Comparison of ENCODE assay signal across 32 cellular contexts in the genomic region with DNA sequence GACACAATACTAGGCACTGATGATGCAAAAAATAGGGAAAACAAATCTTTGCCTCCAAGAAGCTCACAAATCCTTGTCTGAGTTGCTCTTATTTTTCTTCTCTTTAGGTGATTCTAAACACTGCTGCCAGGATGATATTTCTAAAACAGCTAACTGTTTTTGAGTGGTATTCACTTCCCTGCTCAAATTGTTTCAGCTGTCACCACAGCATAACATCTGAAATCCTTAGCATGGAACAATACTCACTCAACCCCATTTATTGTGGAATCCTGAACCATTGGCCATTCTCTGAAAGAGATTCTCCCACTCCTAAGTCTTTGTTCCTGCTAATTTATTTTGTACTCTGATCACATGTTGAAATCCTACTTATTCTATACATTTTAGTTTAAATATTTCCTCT. TPM values are rescaled to one million over a fixed set of nuclear protein-coding genes. Genes with fewer than 3 reads are reported as not detected.
"Had no signal": no experiment of that assay in that cellular context is flagged by ENCODE, and none has a peak within 500 bp of the region (broad histone marks: within the 10 kb centered on the region; RNA-seq: fewer than 3 reads in every experiment).

No MANE protein-coding gene starts in this region.

- H3K4me1 ChIP-seq: adrenal gland had no signal

- H3K4me3 ChIP-seq: adrenal gland, cardiac muscle cell had no signal

- H3K36me3 ChIP-seq: adrenal gland, cardiac muscle cell had no signal

- H3K27ac ChIP-seq: adrenal gland, cardiac muscle cell, VCaP had no signal

- DNase-seq: activated B cell treated with CpG ODN at 0.5 μM for 24 hours; activated CD4-positive, alpha-beta memory T cell treated with anti-CD3 and anti-CD28 coated beads for 36 hours; activated CD4-positive, alpha-beta T cell treated with anti-CD3 and anti-CD28 coated beads for 4 hours; activated CD4-positive, alpha-beta T cell treated with anti-CD3 and anti-CD28 coated beads, Interleukin-2, amount 10 ng/mL, durations not matched to agents 24 days and 14 days; activated CD4-positive, alpha-beta T cell treated with anti-CD3 and anti-CD28 coated beads, Interleukin-2, amount 50 U/mL, for 1 hour; activated CD4-positive, alpha-beta T cell treated with anti-CD3 and anti-CD28 coated beads, Interleukin-2, amount 50 U/mL, for 4 hours; activated CD4-positive, CD25-positive, alpha-beta regulatory T cell treated with anti-CD3 and anti-CD28 coated beads, Interleukin-2, amount 50 U/mL, for 72 hours; activated CD8-positive, alpha-beta memory T cell treated with anti-CD3 and anti-CD28 coated beads, Interleukin-2, amount 50 U/mL, for 4 hours; activated CD8-positive, alpha-beta T cell treated with anti-CD3 and anti-CD28 coated beads for 36 hours; activated effector memory CD4-positive, alpha-beta T cell treated with anti-CD3 and anti-CD28 coated beads, Interleukin-2, amount 50 U/mL, for 16 hours; activated gamma-delta T cell treated with Interleukin-2 at 50 U/mL for 16 hours; activated naive CD4-positive, alpha-beta T cell; activated naive CD4-positive, alpha-beta T cell treated with anti-CD3 and anti-CD28 coated beads for 36 hours; activated naive CD4-positive, alpha-beta T cell treated with anti-CD3 and anti-CD28 coated beads, Interleukin-2, amount 50 U/mL, for 16 hours; activated naive CD8-positive, alpha-beta T cell treated with anti-CD3 and anti-CD28 coated beads for 36 hours; activated T-cell treated with anti-CD3 and anti-CD28 coated beads for 4 hours; activated T-cell treated with anti-CD3 and anti-CD28 coated beads, Interleukin-2, amount 50 U/mL, for 1 hour; activated T-cell treated with anti-CD3 and anti-CD28 coated beads, Interleukin-2, amount 50 U/mL, for 4 hours; activated T-cell treated with anti-CD3 and anti-CD28 coated beads, Interleukin-2, amount 50 U/mL, for 72 hours; adrenal gland; amniotic stem cell; aorta; caudate nucleus; cerebellar nuclear complex; T-helper 2 cell; T-helper 9 cell had no signal

- H3K9me3 ChIP-seq: adrenal gland had no signal

- H3K27me3 ChIP-seq: adrenal gland, cardiac muscle cell had no signal

RNA-seq across cellular contexts. Expression of a gene that starts 4.8 kb away (rescaled TPM):
- total RNA-seq: activated B cell treated with CpG ODN at 0.5 μM for 24 hours; activated CD4-positive, alpha-beta memory T cell treated with anti-CD3 and anti-CD28 coated beads for 36 hours; activated CD4-positive, alpha-beta T cell treated with anti-CD3 and anti-CD28 coated beads, Interleukin-2, amount 10 ng/mL, durations not matched to agents 24 days and 14 days; activated CD8-positive, alpha-beta memory T cell treated with anti-CD3 and anti-CD28 coated beads for 36 hours; activated CD8-positive, alpha-beta T cell treated with anti-CD3 and anti-CD28 coated beads for 36 hours; activated naive CD4-positive, alpha-beta T cell treated with anti-CD3 and anti-CD28 coated beads for 36 hours; activated naive CD8-positive, alpha-beta T cell treated with anti-CD3 and anti-CD28 coated beads for 36 hours; activated T-cell treated with anti-CD3 and anti-CD28 coated beads, Interleukin-2, amount 50 U/mL, for 4 hours; activated T-cell treated with anti-CD3 and anti-CD28 coated beads, Interleukin-2, amount 50 U/mL, for 72 hours; activated T-helper 1 cell treated with anti-CD3 and anti-CD28 coated beads, Interleukin-12 subunit alpha, Interleukin-12 subunit beta, Interleukin-2, Interleukin-4 antibody, amounts not matched to agents 30 ng/mL and 10 ng/mL and 1 ng/mL, durations not matched to agents 14 hours and 24 hours and 36 hours; activated T-helper 17 cell treated with anti-CD3 and anti-CD28 coated beads, Interleukin-2, amount 50 U/mL, for 72 hours; cardiac muscle cell; chondrocyte had no signal
- polyA plus RNA-seq: aorta had no signal
